2 cellular contexts compared by ENCODE assay signal in genomic region chr1:117633936-117634335, GRCh38.
TF ChIP-seq lines count a peak whose summit lies in the region.

No MANE protein-coding gene starts in this region.

TF ChIP-seq in liver, 16 proteins besides CTCF, POLR2A, EP300 and RAD21:
- TF ChIP-seq REST (IDR thresholded peaks at IDR 0.05) (no peak), GABPA (IDR thresholded peaks at IDR 0.05 in 1 of 2, conservative IDR thresholded peaks at IDR 0.05 in 1 of 2) (peak in 1 of 2 donors; percentile 1)

TF ChIP-seq in HepG2, 621 proteins besides CTCF, POLR2A, EP300 and RAD21 (continued from another document):
- TF ChIP-seq PRDM4 (CRISPR knock-in tag; IDR thresholded peaks at IDR 0.05; ENCODE audit: borderline replicate concordance) (no peak), SP5 (CRISPR knock-in tag; IDR thresholded peaks at IDR 0.05; ENCODE audit: borderline replicate concordance, low read depth) (no peak), GABPA (IDR thresholded peaks at IDR 0.05; ENCODE audit: low read depth, low read length) (no peak), GABPA (CRISPR knock-in tag; IDR thresholded peaks at IDR 0.05; ENCODE audit: low read depth) (no peak), ZNF776 (CRISPR knock-in tag; IDR thresholded peaks at IDR 0.05) (no peak), SATB2 (CRISPR knock-in tag; IDR thresholded peaks at IDR 0.05) (no peak), HNF4G (IDR thresholded peaks at IDR 0.05; ENCODE audit: borderline replicate concordance, low read depth, low read length) (no peak), HNF4G (CRISPR knock-in tag; IDR thresholded peaks at IDR 0.05; ENCODE audit: borderline replicate concordance, low read depth) (no peak), ZNF124 (CRISPR knock-in tag; IDR thresholded peaks at IDR 0.05) (no peak), ZNF333 (CRISPR knock-in tag; IDR thresholded peaks at IDR 0.05; ENCODE audit: borderline replicate concordance) (no peak), CREB1 (IDR thresholded peaks at IDR 0.05) (no peak), CREB1 (CRISPR knock-in tag; IDR thresholded peaks at IDR 0.05) (no peak), ATF7 (IDR thresholded peaks at IDR 0.05) (no peak), ATF7 (CRISPR knock-in tag; IDR thresholded peaks at IDR 0.05) (no peak), ZBTB34 (CRISPR knock-in tag; IDR thresholded peaks at IDR 0.05) (no peak), STAT6 (CRISPR knock-in tag; IDR thresholded peaks at IDR 0.05; ENCODE audit: borderline replicate concordance) (no peak), ZNF563 (CRISPR knock-in tag; IDR thresholded peaks at IDR 0.05) (no peak), ZNF530 (CRISPR knock-in tag; IDR thresholded peaks at IDR 0.05; ENCODE audit: low read depth) (no peak), KLF13 (CRISPR knock-in tag; IDR thresholded peaks at IDR 0.05) (no peak), ARID3A (IDR thresholded peaks at IDR 0.05; ENCODE audit: low read depth, low read length) (no peak), YEATS4 (CRISPR knock-in tag; IDR thresholded peaks at IDR 0.05; ENCODE audit: borderline replicate concordance) (no peak), TFE3 (CRISPR knock-in tag; IDR thresholded peaks at IDR 0.05) (no peak), MZF1 (CRISPR knock-in tag; IDR thresholded peaks at IDR 0.05; ENCODE audit: borderline replicate concordance) (no peak)
